10 cellular contexts compared by ENCODE assay signal in genomic region chr3:46952813-46953212, GRCh38. TPM values are rescaled to one million over a fixed set of nuclear protein-coding genes. Genes with fewer than 3 reads are reported as not detected.
DNase-seq lines count a peak whose midpoint lies in the region; ATAC-seq and TF ChIP-seq lines count a peak whose summit lies in the region.
"Had no signal": no experiment of that assay in that cellular context is flagged by ENCODE, and none has a peak within 500 bp of the region (broad histone marks: within the 10 kb centered on the region; RNA-seq: fewer than 3 reads in every experiment).

No MANE protein-coding gene starts in this region.

- DNase-seq in activated naive CD4-positive, alpha-beta T cell treated with Interleukin-2 at 50 U/mL for 16 hours, result no peak
- DNase-seq in activated naive CD8-positive, alpha-beta T cell treated with anti-CD3 and anti-CD28 coated beads, Interleukin-2, amount 50 U/mL, for 24 hours, result no peak
- no peak for DNase-seq in stimulated activated effector memory CD8-positive, alpha-beta T cell treated with anti-CD3 and anti-CD28 coated beads, Interleukin-12 subunit alpha, Interleukin-12 subunit beta, amount 100 ng/mL, for 72 hours (ENCODE audit: low spot score in 2 of 2)
- no peak for DNase-seq in omental fat pad (ENCODE audit: low spot score)
- DNase-seq in ureter (ENCODE audit: low spot score), result no peak
- DNase-seq in HK-2 (ENCODE audit: unreplicated experiment), result no peak
- DNase-seq: KBM-7, NCI-H1436 had no signal

- no peak for ATAC-seq in activated naive CD8-positive, alpha-beta T cell treated with anti-CD3 and anti-CD28 coated beads, Interleukin-2, amount 50 U/mL, for 24 hours
- ATAC-seq in stimulated activated effector memory CD8-positive, alpha-beta T cell treated with anti-CD3 and anti-CD28 coated beads, Interleukin-12 subunit alpha, Interleukin-12 subunit beta, amount 100 ng/mL, for 72 hours, result no peak
- ATAC-seq in omental fat pad (ENCODE audit: low FRiP score), result no peak

- no peak for TF ChIP-seq CTCF in omental fat pad (IDR thresholded peaks at IDR 0.05)

- H3K4me3 Mint-ChIP-seq in activated naive CD4-positive, alpha-beta T cell treated with anti-CD3 and anti-CD28 coated beads, Interleukin-2, amount 50 U/mL, for 24 hours, result peak overlapping the region; percentile 5
- peak overlapping the region; percentile 1 to 85 (median 14) for H3K4me3 Mint-ChIP-seq in IgD-negative memory B cell
- H3K4me3 Mint-ChIP-seq in activated naive CD8-positive, alpha-beta T cell treated with anti-CD3 and anti-CD28 coated beads, Interleukin-2, amount 50 U/mL, for 24 hours, result peak overlapping the region; percentile 1
- H3K4me3 Mint-ChIP-seq in stimulated activated effector memory CD8-positive, alpha-beta T cell treated with anti-CD3 and anti-CD28 coated beads, Interleukin-12 subunit alpha, Interleukin-12 subunit beta, amount 100 ng/mL, for 72 hours, result peak overlapping the region; percentile 58

- H3K36me3 Mint-ChIP-seq in activated naive CD4-positive, alpha-beta T cell treated with anti-CD3 and anti-CD28 coated beads, Interleukin-2, amount 50 U/mL, for 24 hours, result peaks cover 9% of the 10 kb centered on the region
- H3K36me3 Mint-ChIP-seq in IgD-negative memory B cell, result no peaks in the 10 kb centered on the region
- H3K36me3 Mint-ChIP-seq in activated naive CD8-positive, alpha-beta T cell treated with anti-CD3 and anti-CD28 coated beads, Interleukin-2, amount 50 U/mL, for 24 hours (ENCODE audit: low read depth), result peaks cover 16% of the 10 kb centered on the region
- H3K36me3 Mint-ChIP-seq in stimulated activated effector memory CD8-positive, alpha-beta T cell treated with anti-CD3 and anti-CD28 coated beads, Interleukin-12 subunit alpha, Interleukin-12 subunit beta, amount 100 ng/mL, for 72 hours, result peaks cover 25% of the 10 kb centered on the region

- peaks cover 93% of the 10 kb centered on the region for H3K4me1 Mint-ChIP-seq in activated naive CD4-positive, alpha-beta T cell treated with anti-CD3 and anti-CD28 coated beads, Interleukin-2, amount 50 U/mL, for 24 hours
- peaks cover 56 to 79% (median 66%) of the 10 kb centered on the region in 3 donors for H3K4me1 Mint-ChIP-seq in IgD-negative memory B cell
- peaks cover 94% of the 10 kb centered on the region for H3K4me1 Mint-ChIP-seq in activated naive CD8-positive, alpha-beta T cell treated with anti-CD3 and anti-CD28 coated beads, Interleukin-2, amount 50 U/mL, for 24 hours
- H3K4me1 Mint-ChIP-seq in stimulated activated effector memory CD8-positive, alpha-beta T cell treated with anti-CD3 and anti-CD28 coated beads, Interleukin-12 subunit alpha, Interleukin-12 subunit beta, amount 100 ng/mL, for 72 hours, result peaks cover 87% of the 10 kb centered on the region

- no peaks in the 10 kb centered on the region for H3K27me3 Mint-ChIP-seq in activated naive CD4-positive, alpha-beta T cell treated with anti-CD3 and anti-CD28 coated beads, Interleukin-2, amount 50 U/mL, for 24 hours
- no peaks in the 10 kb centered on the region for H3K27me3 Mint-ChIP-seq in IgD-negative memory B cell
- no peaks in the 10 kb centered on the region for H3K27me3 Mint-ChIP-seq in activated naive CD8-positive, alpha-beta T cell treated with anti-CD3 and anti-CD28 coated beads, Interleukin-2, amount 50 U/mL, for 24 hours

- H3K9me3 Mint-ChIP-seq in activated naive CD4-positive, alpha-beta T cell treated with anti-CD3 and anti-CD28 coated beads, Interleukin-2, amount 50 U/mL, for 24 hours, result no peaks in the 10 kb centered on the region
- H3K9me3 Mint-ChIP-seq in IgD-negative memory B cell, result no peaks in the 10 kb centered on the region
- H3K9me3 Mint-ChIP-seq in activated naive CD8-positive, alpha-beta T cell treated with anti-CD3 and anti-CD28 coated beads, Interleukin-2, amount 50 U/mL, for 24 hours, result no peaks in the 10 kb centered on the region
- H3K9me3 Mint-ChIP-seq in stimulated activated effector memory CD8-positive, alpha-beta T cell treated with anti-CD3 and anti-CD28 coated beads, Interleukin-12 subunit alpha, Interleukin-12 subunit beta, amount 100 ng/mL, for 72 hours, result no peaks in the 10 kb centered on the region

- peak overlapping the region; percentile 5 for H3K27ac Mint-ChIP-seq in activated naive CD4-positive, alpha-beta T cell treated with anti-CD3 and anti-CD28 coated beads, Interleukin-2, amount 50 U/mL, for 24 hours
- peak overlapping the region; percentile 48 to 85 (median 74) for H3K27ac Mint-ChIP-seq in IgD-negative memory B cell
- H3K27ac Mint-ChIP-seq in activated naive CD8-positive, alpha-beta T cell treated with anti-CD3 and anti-CD28 coated beads, Interleukin-2, amount 50 U/mL, for 24 hours, result peak overlapping the region; percentile 87
- peak overlapping the region; percentile 96 for H3K27ac Mint-ChIP-seq in stimulated activated effector memory CD8-positive, alpha-beta T cell treated with anti-CD3 and anti-CD28 coated beads, Interleukin-12 subunit alpha, Interleukin-12 subunit beta, amount 100 ng/mL, for 72 hours

RNA-seq across cellular contexts. Expression of gene CCDC12, which starts 23.7 kb away (rescaled TPM):
- polyA plus RNA-seq in IgD-negative memory B cell, result 151 TPM
- total RNA-seq in omental fat pad (10 to 100 TPM; 30.8 to 61.5 (median 45.4) TPM), ureter (72.0 TPM)

RNA-seq across cellular contexts. Expression of gene NBEAL2, which starts 26.7 kb away (rescaled TPM):
- polyA plus RNA-seq in IgD-negative memory B cell, result 6.7 TPM
- total RNA-seq in omental fat pad, result 100 to 1,000 TPM in 1 of 4 donors, 10 to 100 TPM in 3; 17.4 to 113 (median 33.6) TPM
- total RNA-seq in ureter, result 122 TPM

Comparison
In these comparisons a context has a peak if more than half of its experiments do, and no peak if none do; other contexts are left out.
1. H3K27ac Mint-ChIP-seq: peak in every context shown above with its lines; median percentile 96 in stimulated activated effector memory CD8-positive, alpha-beta T cell treated with anti-CD3 and anti-CD28 coated beads, Interleukin-12 subunit alpha, Interleukin-12 subunit beta, amount 100 ng/mL, for 72 hours; 87 in activated naive CD8-positive, alpha-beta T cell treated with anti-CD3 and anti-CD28 coated beads, Interleukin-2, amount 50 U/mL, for 24 hours; 74 in IgD-negative memory B cell; 5 in activated naive CD4-positive, alpha-beta T cell treated with anti-CD3 and anti-CD28 coated beads, Interleukin-2, amount 50 U/mL, for 24 hours.
2. H3K4me3 Mint-ChIP-seq: peak in every context shown above with its lines; median percentile 58 in stimulated activated effector memory CD8-positive, alpha-beta T cell treated with anti-CD3 and anti-CD28 coated beads, Interleukin-12 subunit alpha, Interleukin-12 subunit beta, amount 100 ng/mL, for 72 hours; 14 in IgD-negative memory B cell; 5 in activated naive CD4-positive, alpha-beta T cell treated with anti-CD3 and anti-CD28 coated beads, Interleukin-2, amount 50 U/mL, for 24 hours; 1 in activated naive CD8-positive, alpha-beta T cell treated with anti-CD3 and anti-CD28 coated beads, Interleukin-2, amount 50 U/mL, for 24 hours.